Comparison of ENCODE assay signal across 10 cellular contexts in genomic region chr1:173451981-173452380, GRCh38. TPM values are rescaled to one million over a fixed set of nuclear protein-coding genes. Genes with fewer than 3 reads are reported as not detected.
A peak's percentile ranks its signal among the peaks of the same experiment; 100 is the strongest.
DNase-seq lines count a peak whose midpoint lies in the region; ATAC-seq and TF ChIP-seq lines count a peak whose summit lies in the region.
"Had no signal": no experiment of that assay in that cellular context is flagged by ENCODE, and none has a peak within 500 bp of the region (broad histone marks: within the 10 kb centered on the region; RNA-seq: fewer than 3 reads in every experiment).

No MANE protein-coding gene starts in this region.

- DNase-seq in NCI-H1092 treated with DMSO at 0.1 percent for 48 hours (lab: John Stamatoyannopoulos, UW) (peak; percentile 76), WTC11 (ENCODE audit: low spot score) (no peak), fibroblast of the aortic adventitia (ENCODE audit: low read depth) (peak; percentile 58), progenitor cell of endocrine pancreas (ENCODE audit: low spot score, unreplicated experiment) (no peak), NCI-H510A (lab: John Stamatoyannopoulos, UW) (no peak)
- DNase-seq in activated T-helper 1 cell treated with anti-CD3 and anti-CD28 coated beads, Interleukin-12 subunit alpha, Interleukin-12 subunit beta, Interleukin-2, Interleukin-4 antibody, amounts not matched to agents 30 ng/mL and 10 ng/mL and 1 ng/mL, durations not matched to agents 14 hours and 24 hours and 36 hours (ENCODE audit: low spot score): no peak
- DNase-seq: SW 1271 had no signal

- H3K4me1 Mint-ChIP-seq in WTC11 (peaks cover 61% of the 10 kb centered on the region), progenitor cell of endocrine pancreas (ENCODE audit: low read depth) (no peaks in the 10 kb centered on the region)
- peaks cover 15% of the 10 kb centered on the region for H3K4me1 Mint-ChIP-seq in activated T-helper 1 cell treated with anti-CD3 and anti-CD28 coated beads, Interleukin-12 subunit alpha, Interleukin-12 subunit beta, Interleukin-2, Interleukin-4 antibody, amounts not matched to agents 30 ng/mL and 10 ng/mL and 1 ng/mL, durations not matched to agents 14 hours and 24 hours and 36 hours (ENCODE audit: low read depth)

- H3K36me3 Mint-ChIP-seq in WTC11 (peaks cover 43% of the 10 kb centered on the region), progenitor cell of endocrine pancreas (ENCODE audit: insufficient read depth) (peaks cover 10% of the 10 kb centered on the region)
- peaks cover 36% of the 10 kb centered on the region for H3K36me3 Mint-ChIP-seq in activated T-helper 1 cell treated with anti-CD3 and anti-CD28 coated beads, Interleukin-12 subunit alpha, Interleukin-12 subunit beta, Interleukin-2, Interleukin-4 antibody, amounts not matched to agents 30 ng/mL and 10 ng/mL and 1 ng/mL, durations not matched to agents 14 hours and 24 hours and 36 hours (ENCODE audit: low read depth)

- ATAC-seq in WTC11: no peak
- no peak for ATAC-seq in HG02840 (IDR thresholded peaks at IDR 0.05; ENCODE audit: low FRiP score, unreplicated experiment)
- ATAC-seq in HG02938 (IDR thresholded peaks at IDR 0.05; ENCODE audit: unreplicated experiment): no peak

- H3K27me3 Mint-ChIP-seq in WTC11 (ENCODE audit: low read depth) (no peaks in the 10 kb centered on the region), progenitor cell of endocrine pancreas (no peaks in the 10 kb centered on the region)
- H3K27me3 Mint-ChIP-seq in activated T-helper 1 cell treated with anti-CD3 and anti-CD28 coated beads, Interleukin-12 subunit alpha, Interleukin-12 subunit beta, Interleukin-2, Interleukin-4 antibody, amounts not matched to agents 30 ng/mL and 10 ng/mL and 1 ng/mL, durations not matched to agents 14 hours and 24 hours and 36 hours (ENCODE audit: insufficient read depth): peaks cover 2% of the 10 kb centered on the region

- H3K27ac Mint-ChIP-seq in WTC11 (peak overlapping the region; percentile 94), progenitor cell of endocrine pancreas (peak overlapping the region; percentile 76)
- H3K27ac Mint-ChIP-seq in activated T-helper 1 cell treated with anti-CD3 and anti-CD28 coated beads, Interleukin-12 subunit alpha, Interleukin-12 subunit beta, Interleukin-2, Interleukin-4 antibody, amounts not matched to agents 30 ng/mL and 10 ng/mL and 1 ng/mL, durations not matched to agents 14 hours and 24 hours and 36 hours: no peak overlapping the region

- CTCF ChIA-PET in WTC11 (lab: Charles Lee): no interaction called here

- no peak overlapping the region for H3K4me3 ChIP-seq in fibroblast of the aortic adventitia (ENCODE audit: low read depth, low read length)
- H3K4me3 ChIP-seq: BLaER1 had no signal

- POLR2A ChIA-PET in WTC11 (lab: Charles Lee): no interaction called here

- H3K4me3 Mint-ChIP-seq in WTC11 (no peak overlapping the region), progenitor cell of endocrine pancreas (ENCODE audit: low read depth) (no peak overlapping the region)
- no peak overlapping the region for H3K4me3 Mint-ChIP-seq in activated T-helper 1 cell treated with anti-CD3 and anti-CD28 coated beads, Interleukin-12 subunit alpha, Interleukin-12 subunit beta, Interleukin-2, Interleukin-4 antibody, amounts not matched to agents 30 ng/mL and 10 ng/mL and 1 ng/mL, durations not matched to agents 14 hours and 24 hours and 36 hours

- H3K9me3 Mint-ChIP-seq in WTC11 (peaks cover 20% of the 10 kb centered on the region), progenitor cell of endocrine pancreas (ENCODE audit: low read depth) (peaks cover 7% of the 10 kb centered on the region)
- peaks cover 12% of the 10 kb centered on the region for H3K9me3 Mint-ChIP-seq in activated T-helper 1 cell treated with anti-CD3 and anti-CD28 coated beads, Interleukin-12 subunit alpha, Interleukin-12 subunit beta, Interleukin-2, Interleukin-4 antibody, amounts not matched to agents 30 ng/mL and 10 ng/mL and 1 ng/mL, durations not matched to agents 14 hours and 24 hours and 36 hours

- TF ChIP-seq CTCF in WTC11 (IDR thresholded peaks at IDR 0.05) (no peak), fibroblast of the aortic adventitia (IDR thresholded peaks at IDR 0.05; ENCODE audit: insufficient read depth, low read length) (no peak), progenitor cell of endocrine pancreas (IDR thresholded peaks at IDR 0.05; ENCODE audit: unreplicated experiment) (no peak)

- intact Hi-C loops in activated T-helper 1 cell treated with anti-CD3 and anti-CD28 coated beads, Interleukin-12 subunit alpha, Interleukin-12 subunit beta, Interleukin-2, Interleukin-4 antibody, amounts not matched to agents 30 ng/mL and 10 ng/mL and 1 ng/mL, durations not matched to agents 14 hours and 24 hours and 36 hours (cut with micrococcal nuclease): no loop called here

TF ChIP-seq in WTC11, 78 proteins besides CTCF, POLR2A, EP300 and RAD21:
- no peak for TF ChIP-seq ZBTB43 (CRISPR knock-in tag; IDR thresholded peaks at IDR 0.05)
- no peak for TF ChIP-seq RORB (CRISPR knock-in tag; IDR thresholded peaks at IDR 0.05)
- no peak for TF ChIP-seq ZNF512 (CRISPR knock-in tag; IDR thresholded peaks at IDR 0.05; ENCODE audit: borderline replicate concordance)
- TF ChIP-seq NR2C2 (CRISPR knock-in tag; IDR thresholded peaks at IDR 0.05): no peak
- no peak for TF ChIP-seq STAT6 (CRISPR knock-in tag; conservative IDR thresholded peaks at IDR 0.05; ENCODE audit: low read depth)
- TF ChIP-seq ZNF423 (CRISPR knock-in tag; IDR thresholded peaks at IDR 0.05): no peak

RNA-seq across cellular contexts. Expression of gene PRDX6, which starts 25.2 kb away (rescaled TPM):
- total RNA-seq in WTC11 (2021) (512 to 538 TPM (median 516 TPM) in 3 replicates), fibroblast of the aortic adventitia (ENCODE audit: low replicate concordance) (185 and 278 TPM in 2 replicates), progenitor cell of endocrine pancreas (258 and 264 TPM in 2 replicates)
- total RNA-seq in activated T-helper 1 cell treated with anti-CD3 and anti-CD28 coated beads, Interleukin-12 subunit alpha, Interleukin-12 subunit beta, Interleukin-2, Interleukin-4 antibody, amounts not matched to agents 30 ng/mL and 10 ng/mL and 1 ng/mL, durations not matched to agents 14 hours and 24 hours and 36 hours: 119 and 124 TPM in 2 replicates

Comparison
In these comparisons a context has a peak if more than half of its experiments do, and no peak if none do; other contexts are left out.
1. DNase-seq: peak in NCI-H1092 treated with DMSO at 0.1 percent for 48 hours (single experiment) and fibroblast of the aortic adventitia (single experiment); none in WTC11 (single experiment), progenitor cell of endocrine pancreas (single experiment), NCI-H510A (single experiment) and activated T-helper 1 cell treated with anti-CD3 and anti-CD28 coated beads, Interleukin-12 subunit alpha, Interleukin-12 subunit beta, Interleukin-2, Interleukin-4 antibody, amounts not matched to agents 30 ng/mL and 10 ng/mL and 1 ng/mL, durations not matched to agents 14 hours and 24 hours and 36 hours (single experiment).